Comparison of ENCODE assay signal across 15 cellular contexts in the genomic region with DNA sequence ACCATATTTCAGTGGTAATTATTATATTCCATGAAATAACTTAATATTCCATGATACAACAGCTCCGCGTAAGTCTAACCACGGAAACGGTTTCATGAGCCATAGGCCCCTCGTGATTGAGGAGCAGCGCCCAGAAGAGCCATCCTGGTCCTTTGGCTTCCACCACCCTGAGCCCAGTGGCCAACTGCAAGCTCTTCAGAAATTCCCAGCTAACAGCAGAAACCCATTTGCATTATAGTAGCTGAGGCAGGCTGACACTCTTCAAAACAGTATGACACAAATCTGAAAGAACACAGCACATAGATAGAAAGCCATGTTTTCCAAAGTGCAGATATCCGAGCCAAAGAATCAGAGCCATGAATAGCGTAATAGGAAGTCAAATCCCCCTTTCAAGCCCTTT.
"Had no signal": no experiment of that assay in that cellular context is flagged by ENCODE, and none has a peak within 500 bp of the region (broad histone marks: within the 10 kb centered on the region; RNA-seq: fewer than 3 reads in every experiment).

No MANE protein-coding gene starts in this region.

- DNase-seq: activated CD4-positive, alpha-beta memory T cell treated with anti-CD3 and anti-CD28 coated beads, Interleukin-2, amount 10 ng/mL, durations not matched to agents 7 days and 5 days; activated CD4-positive, alpha-beta T cell treated with anti-CD3 and anti-CD28 coated beads for 36 hours; activated gamma-delta T cell treated with Interleukin-2 at 50 U/mL for 16 hours; activated naive CD8-positive, alpha-beta T cell treated with anti-CD3 and anti-CD28 coated beads for 36 hours; activated T-cell treated with anti-CD3 and anti-CD28 coated beads, Interleukin-2, amount 50 U/mL, for 48 hours; aorta; dorsolateral prefrontal cortex; lower lobe of right lung; stimulated activated naive CD4-positive, alpha-beta T cell treated with Interleukin-2 at 50 U/mL for 16 hours; T1000; trophoblast cell had no signal

- H3K4me1 Mint-ChIP-seq: mesothelial cell of epicardium had no signal

- H3K4me1 ChIP-seq: breast epithelium, lower lobe of right lung had no signal

- ATAC-seq: activated CD4-positive, alpha-beta T cell treated with anti-CD3 and anti-CD28 coated beads for 36 hours; esophagus mucosa; lower lobe of right lung had no signal

- H3K27ac ChIP-seq: breast epithelium, lower lobe of right lung had no signal

- H3K4me3 ChIP-seq: breast epithelium, dorsolateral prefrontal cortex, lower lobe of right lung had no signal

- H3K9me3 Mint-ChIP-seq: activated CD4-positive, alpha-beta memory T cell treated with anti-CD3 and anti-CD28 coated beads, Interleukin-2, amount 10 ng/mL, durations not matched to agents 7 days and 5 days; activated naive CD8-positive, alpha-beta T cell treated with anti-CD3 and anti-CD28 coated beads for 36 hours; mesothelial cell of epicardium had no signal

- H3K27ac Mint-ChIP-seq: activated CD4-positive, alpha-beta T cell treated with anti-CD3 and anti-CD28 coated beads for 36 hours; activated naive CD8-positive, alpha-beta T cell treated with anti-CD3 and anti-CD28 coated beads for 36 hours had no signal

- H3K4me3 Mint-ChIP-seq: activated CD4-positive, alpha-beta memory T cell treated with anti-CD3 and anti-CD28 coated beads, Interleukin-2, amount 10 ng/mL, durations not matched to agents 7 days and 5 days; activated CD4-positive, alpha-beta T cell treated with anti-CD3 and anti-CD28 coated beads for 36 hours; activated naive CD8-positive, alpha-beta T cell treated with anti-CD3 and anti-CD28 coated beads for 36 hours; mesothelial cell of epicardium had no signal

- H3K27me3 Mint-ChIP-seq: activated CD4-positive, alpha-beta memory T cell treated with anti-CD3 and anti-CD28 coated beads, Interleukin-2, amount 10 ng/mL, durations not matched to agents 7 days and 5 days; activated CD4-positive, alpha-beta T cell treated with anti-CD3 and anti-CD28 coated beads for 36 hours; activated naive CD8-positive, alpha-beta T cell treated with anti-CD3 and anti-CD28 coated beads for 36 hours had no signal

- FAIRE-seq: endometrium had no signal

- H3K9me3 ChIP-seq: breast epithelium, lower lobe of right lung had no signal

- H3K36me3 ChIP-seq: breast epithelium had no signal

- H3K27me3 ChIP-seq: breast epithelium, dorsolateral prefrontal cortex had no signal
